In the genomic region with DNA sequence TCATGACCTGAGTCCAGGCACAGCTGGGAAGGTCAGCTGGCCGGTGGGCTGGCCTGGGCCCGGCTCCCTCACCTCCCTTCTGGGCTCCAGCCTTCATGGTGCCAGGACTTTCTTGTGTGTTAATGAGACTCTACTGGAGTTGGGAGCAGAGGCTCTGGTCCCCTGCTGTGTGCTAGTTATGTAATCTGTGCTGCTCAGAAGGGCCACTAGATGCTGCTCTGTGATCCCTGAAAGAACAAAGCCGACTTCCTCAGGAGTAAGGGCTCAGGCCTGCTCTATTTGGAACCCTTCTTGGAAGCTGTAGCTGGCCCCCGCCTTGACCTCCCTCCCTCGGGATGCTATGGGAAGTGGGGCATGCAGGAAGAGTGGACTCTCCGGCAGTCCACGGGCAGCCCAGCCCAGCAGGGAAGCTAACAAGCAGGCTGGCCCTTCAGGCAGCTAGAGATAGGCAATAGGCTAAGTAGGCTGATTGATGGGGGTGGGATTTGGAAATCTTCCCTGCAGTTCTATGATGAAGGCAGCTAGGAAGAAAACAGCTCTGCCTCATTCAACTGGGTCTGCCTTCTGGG, we compare ENCODE assay signal across 1 cellular context.
TF ChIP-seq lines count a peak whose summit lies in the region.

No MANE protein-coding gene starts in this region.

TF ChIP-seq in K562, 482 proteins besides CTCF, POLR2A, EP300 and RAD21:
- TF ChIP-seq, protein P1, sequence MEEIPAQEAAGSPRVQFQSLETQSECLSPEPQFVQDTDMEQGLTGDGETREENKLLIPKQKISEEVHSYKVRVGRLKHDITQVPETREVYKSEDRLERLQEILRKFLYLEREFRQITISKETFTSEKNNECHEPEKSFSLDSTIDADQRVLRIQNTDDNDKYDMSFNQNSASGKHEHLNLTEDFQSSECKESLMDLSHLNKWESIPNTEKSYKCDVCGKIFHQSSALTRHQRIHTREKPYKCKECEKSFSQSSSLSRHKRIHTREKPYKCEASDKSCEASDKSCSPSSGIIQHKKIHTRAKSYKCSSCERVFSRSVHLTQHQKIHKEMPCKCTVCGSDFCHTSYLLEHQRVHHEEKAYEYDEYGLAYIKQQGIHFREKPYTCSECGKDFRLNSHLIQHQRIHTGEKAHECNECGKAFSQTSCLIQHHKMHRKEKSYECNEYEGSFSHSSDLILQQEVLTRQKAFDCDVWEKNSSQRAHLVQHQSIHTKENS (CRISPR knock-in tag; IDR thresholded peaks at IDR 0.05) = no peak
- TF ChIP-seq POLR2B (IDR thresholded peaks at IDR 0.05; ENCODE audit: low read depth, partially characterized antibody) = peak; percentile 46
- TF ChIP-seq RB1 (IDR thresholded peaks at IDR 0.05; ENCODE audit: low read depth) = 0 out of 2 replicates have a peak, but pooled peaks have one; percentile 30
- TF ChIP-seq POLR2AphosphoS5 (IDR thresholded peaks at IDR 0.05; ENCODE audit: control insufficient read depth, insufficient read depth, low read depth, low read length) = peak; percentile 40; the same call in 1 of the 2 replicates
- TF ChIP-seq STAG1 (CRISPR knock-in tag; IDR thresholded peaks at IDR 0.05; ENCODE audit: borderline replicate concordance) = peak; percentile 65; the same call in 1 of the 2 replicates
- 0 out of 2 replicates have a peak, but pooled peaks have one; percentile 26 for TF ChIP-seq POLR2G (IDR thresholded peaks at IDR 0.05; ENCODE audit: low read depth, low read length)
- TF ChIP-seq, protein P2, sequence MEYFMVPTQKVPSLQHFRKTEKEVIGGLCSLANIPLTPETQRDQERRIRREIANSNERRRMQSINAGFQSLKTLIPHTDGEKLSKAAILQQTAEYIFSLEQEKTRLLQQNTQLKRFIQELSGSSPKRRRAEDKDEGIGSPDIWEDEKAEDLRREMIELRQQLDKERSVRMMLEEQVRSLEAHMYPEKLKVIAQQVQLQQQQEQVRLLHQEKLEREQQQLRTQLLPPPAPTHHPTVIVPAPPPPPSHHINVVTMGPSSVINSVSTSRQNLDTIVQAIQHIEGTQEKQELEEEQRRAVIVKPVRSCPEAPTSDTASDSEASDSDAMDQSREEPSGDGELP (CRISPR knock-in tag; IDR thresholded peaks at IDR 0.05; ENCODE audit: borderline replicate concordance) = peak; percentile 42; the same call in 1 of the 2 replicates
- no peak for TF ChIP-seq C11orf30 (IDR thresholded peaks at IDR 0.05; ENCODE audit: low read depth)
- no peak for TF ChIP-seq HMG20A (CRISPR knock-in tag; conservative IDR thresholded peaks at IDR 0.05)
- peak; percentile 14; the same call in 1 of the 2 replicates for TF ChIP-seq MBD2 (IDR thresholded peaks at IDR 0.05; ENCODE audit: borderline replicate concordance, low read depth)
- TF ChIP-seq, protein P3, sequence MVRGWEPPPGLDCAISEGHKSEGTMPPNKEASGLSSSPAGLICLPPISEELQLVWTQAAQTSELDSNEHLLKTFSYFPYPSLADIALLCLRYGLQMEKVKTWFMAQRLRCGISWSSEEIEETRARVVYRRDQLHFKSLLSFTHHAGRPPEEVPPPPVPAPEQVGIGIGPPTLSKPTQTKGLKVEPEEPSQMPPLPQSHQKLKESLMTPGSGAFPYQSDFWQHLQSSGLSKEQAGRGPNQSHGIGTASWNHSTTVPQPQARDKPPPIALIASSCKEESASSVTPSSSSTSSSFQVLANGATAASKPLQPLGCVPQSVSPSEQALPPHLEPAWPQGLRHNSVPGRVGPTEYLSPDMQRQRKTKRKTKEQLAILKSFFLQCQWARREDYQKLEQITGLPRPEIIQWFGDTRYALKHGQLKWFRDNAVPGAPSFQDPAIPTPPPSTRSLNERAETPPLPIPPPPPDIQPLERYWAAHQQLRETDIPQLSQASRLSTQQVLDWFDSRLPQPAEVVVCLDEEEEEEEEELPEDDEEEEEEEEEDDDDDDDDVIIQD (CRISPR knock-in tag; IDR thresholded peaks at IDR 0.05) = no peak
- TF ChIP-seq ZFX (CRISPR knock-in tag; IDR thresholded peaks at IDR 0.05) = 0 out of 2 replicates have a peak, but pooled peaks have one; percentile 12
- TF ChIP-seq SMC3 (conservative IDR thresholded peaks at IDR 0.05; ENCODE audit: insufficient read depth, low read depth, low read length) = peak; percentile 27; the same call in 1 of the 2 replicates
- TF ChIP-seq CEBPB (tag; IDR thresholded peaks at IDR 0.05) = peak; percentile 71
- TF ChIP-seq, protein P4, sequence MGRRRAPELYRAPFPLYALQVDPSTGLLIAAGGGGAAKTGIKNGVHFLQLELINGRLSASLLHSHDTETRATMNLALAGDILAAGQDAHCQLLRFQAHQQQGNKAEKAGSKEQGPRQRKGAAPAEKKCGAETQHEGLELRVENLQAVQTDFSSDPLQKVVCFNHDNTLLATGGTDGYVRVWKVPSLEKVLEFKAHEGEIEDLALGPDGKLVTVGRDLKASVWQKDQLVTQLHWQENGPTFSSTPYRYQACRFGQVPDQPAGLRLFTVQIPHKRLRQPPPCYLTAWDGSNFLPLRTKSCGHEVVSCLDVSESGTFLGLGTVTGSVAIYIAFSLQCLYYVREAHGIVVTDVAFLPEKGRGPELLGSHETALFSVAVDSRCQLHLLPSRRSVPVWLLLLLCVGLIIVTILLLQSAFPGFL (CRISPR knock-in tag; IDR thresholded peaks at IDR 0.05) = 0 out of 2 replicates have a peak, but pooled peaks have one; percentile 22
- TF ChIP-seq MYNN (IDR thresholded peaks at IDR 0.05) = peak; percentile 20; the same call in 1 of the 2 replicates
- no peak for TF ChIP-seq MYNN (CRISPR knock-in tag; IDR thresholded peaks at IDR 0.05)
- peak; percentile 54; the same call in 1 of the 2 replicates for TF ChIP-seq SUPT5H (IDR thresholded peaks at IDR 0.05)
- TF ChIP-seq, protein P5, sequence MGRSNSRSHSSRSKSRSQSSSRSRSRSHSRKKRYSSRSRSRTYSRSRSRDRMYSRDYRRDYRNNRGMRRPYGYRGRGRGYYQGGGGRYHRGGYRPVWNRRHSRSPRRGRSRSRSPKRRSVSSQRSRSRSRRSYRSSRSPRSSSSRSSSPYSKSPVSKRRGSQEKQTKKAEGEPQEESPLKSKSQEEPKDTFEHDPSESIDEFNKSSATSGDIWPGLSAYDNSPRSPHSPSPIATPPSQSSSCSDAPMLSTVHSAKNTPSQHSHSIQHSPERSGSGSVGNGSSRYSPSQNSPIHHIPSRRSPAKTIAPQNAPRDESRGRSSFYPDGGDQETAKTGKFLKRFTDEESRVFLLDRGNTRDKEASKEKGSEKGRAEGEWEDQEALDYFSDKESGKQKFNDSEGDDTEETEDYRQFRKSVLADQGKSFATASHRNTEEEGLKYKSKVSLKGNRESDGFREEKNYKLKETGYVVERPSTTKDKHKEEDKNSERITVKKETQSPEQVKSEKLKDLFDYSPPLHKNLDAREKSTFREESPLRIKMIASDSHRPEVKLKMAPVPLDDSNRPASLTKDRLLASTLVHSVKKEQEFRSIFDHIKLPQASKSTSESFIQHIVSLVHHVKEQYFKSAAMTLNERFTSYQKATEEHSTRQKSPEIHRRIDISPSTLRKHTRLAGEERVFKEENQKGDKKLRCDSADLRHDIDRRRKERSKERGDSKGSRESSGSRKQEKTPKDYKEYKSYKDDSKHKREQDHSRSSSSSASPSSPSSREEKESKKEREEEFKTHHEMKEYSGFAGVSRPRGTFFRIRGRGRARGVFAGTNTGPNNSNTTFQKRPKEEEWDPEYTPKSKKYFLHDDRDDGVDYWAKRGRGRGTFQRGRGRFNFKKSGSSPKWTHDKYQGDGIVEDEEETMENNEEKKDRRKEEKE (IDR thresholded peaks at IDR 0.05; ENCODE audit: borderline replicate concordance in 1 of 2, control insufficient read depth in 1 of 2, low read depth in 2 of 2, low read length in 1 of 2) = 0 out of 4 replicates have a peak, but pooled peaks of 1 of the 2 experiments have one; percentile 12
- no peak for TF ChIP-seq NONO (IDR thresholded peaks at IDR 0.05; ENCODE audit: low read depth in 2 of 2, low read length in 1 of 2)
- peak; percentile 62; the same call in 1 of the 2 replicates for TF ChIP-seq POLR2AphosphoS2 (IDR thresholded peaks at IDR 0.05; ENCODE audit: low read length)
- TF ChIP-seq ATF7 (IDR thresholded peaks at IDR 0.05) = 0 out of 2 replicates have a peak, but pooled peaks have one; percentile 16
- peak; percentile 42; the same call in 1 of the 2 replicates for TF ChIP-seq KLF16 (IDR thresholded peaks at IDR 0.05)
- 0 out of 2 replicates have a peak, but pooled peaks have one; percentile 39 for TF ChIP-seq SPI1 (IDR thresholded peaks at IDR 0.05; ENCODE audit: borderline replicate concordance, low read depth, low read length)
- TF ChIP-seq, protein P6, sequence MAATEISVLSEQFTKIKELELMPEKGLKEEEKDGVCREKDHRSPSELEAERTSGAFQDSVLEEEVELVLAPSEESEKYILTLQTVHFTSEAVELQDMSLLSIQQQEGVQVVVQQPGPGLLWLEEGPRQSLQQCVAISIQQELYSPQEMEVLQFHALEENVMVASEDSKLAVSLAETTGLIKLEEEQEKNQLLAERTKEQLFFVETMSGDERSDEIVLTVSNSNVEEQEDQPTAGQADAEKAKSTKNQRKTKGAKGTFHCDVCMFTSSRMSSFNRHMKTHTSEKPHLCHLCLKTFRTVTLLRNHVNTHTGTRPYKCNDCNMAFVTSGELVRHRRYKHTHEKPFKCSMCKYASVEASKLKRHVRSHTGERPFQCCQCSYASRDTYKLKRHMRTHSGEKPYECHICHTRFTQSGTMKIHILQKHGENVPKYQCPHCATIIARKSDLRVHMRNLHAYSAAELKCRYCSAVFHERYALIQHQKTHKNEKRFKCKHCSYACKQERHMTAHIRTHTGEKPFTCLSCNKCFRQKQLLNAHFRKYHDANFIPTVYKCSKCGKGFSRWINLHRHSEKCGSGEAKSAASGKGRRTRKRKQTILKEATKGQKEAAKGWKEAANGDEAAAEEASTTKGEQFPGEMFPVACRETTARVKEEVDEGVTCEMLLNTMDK (IDR thresholded peaks at IDR 0.05; ENCODE audit: borderline replicate concordance, insufficient read depth, low read depth, low read length, poor library complexity, severe bottlenecking) = no peak
- peak; percentile 94 for TF ChIP-seq SMAD1 (IDR thresholded peaks at IDR 0.05; ENCODE audit: low read depth, low read length, partially characterized antibody)
- TF ChIP-seq, protein P7, sequence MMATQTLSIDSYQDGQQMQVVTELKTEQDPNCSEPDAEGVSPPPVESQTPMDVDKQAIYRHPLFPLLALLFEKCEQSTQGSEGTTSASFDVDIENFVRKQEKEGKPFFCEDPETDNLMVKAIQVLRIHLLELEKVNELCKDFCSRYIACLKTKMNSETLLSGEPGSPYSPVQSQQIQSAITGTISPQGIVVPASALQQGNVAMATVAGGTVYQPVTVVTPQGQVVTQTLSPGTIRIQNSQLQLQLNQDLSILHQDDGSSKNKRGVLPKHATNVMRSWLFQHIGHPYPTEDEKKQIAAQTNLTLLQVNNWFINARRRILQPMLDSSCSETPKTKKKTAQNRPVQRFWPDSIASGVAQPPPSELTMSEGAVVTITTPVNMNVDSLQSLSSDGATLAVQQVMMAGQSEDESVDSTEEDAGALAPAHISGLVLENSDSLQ (IDR thresholded peaks at IDR 0.05) = peak; percentile 43; the same call in 1 of the 2 replicates
